ENCODE assay signal across 1 cellular context in genomic region chr15:66900586-66901310, GRCh38.
TF ChIP-seq lines count a peak whose summit lies in the region.

No MANE protein-coding gene starts in this region.

TF ChIP-seq in IMR-90, 13 proteins besides CTCF, POLR2A, EP300 and RAD21:
- TF ChIP-seq USF2 (IDR thresholded peaks at IDR 0.05; ENCODE audit: low read depth, low read length), result no peak
- TF ChIP-seq MAZ (IDR thresholded peaks at IDR 0.05; ENCODE audit: borderline replicate concordance, low read depth, low read length), result no peak
- no peak for TF ChIP-seq MXI1 (IDR thresholded peaks at IDR 0.05; ENCODE audit: borderline replicate concordance, low read depth, low read length)
- no peak for TF ChIP-seq CHD1 (IDR thresholded peaks at IDR 0.05; ENCODE audit: low read depth, low read length)
- TF ChIP-seq CEBPB (IDR thresholded peaks at IDR 0.05; ENCODE audit: low read depth, low read length), result no peak
- no peak for TF ChIP-seq SMC3 (IDR thresholded peaks at IDR 0.05; ENCODE audit: low read depth, low read length)
- TF ChIP-seq RCOR1 (IDR thresholded peaks at IDR 0.05; ENCODE audit: insufficient replicate concordance, low read length), result no peak
- no peak for TF ChIP-seq ELK1 (IDR thresholded peaks at IDR 0.05; ENCODE audit: borderline replicate concordance, low read depth, low read length)
- TF ChIP-seq NFE2L2 (IDR thresholded peaks at IDR 0.05; ENCODE audit: low read depth, low read length), result no peak
- TF ChIP-seq FOS (IDR thresholded peaks at IDR 0.05; ENCODE audit: low read depth, low read length), result no peak
- TF ChIP-seq MAFK (IDR thresholded peaks at IDR 0.05; ENCODE audit: low read depth, low read length), result no peak
